In the genomic region with DNA sequence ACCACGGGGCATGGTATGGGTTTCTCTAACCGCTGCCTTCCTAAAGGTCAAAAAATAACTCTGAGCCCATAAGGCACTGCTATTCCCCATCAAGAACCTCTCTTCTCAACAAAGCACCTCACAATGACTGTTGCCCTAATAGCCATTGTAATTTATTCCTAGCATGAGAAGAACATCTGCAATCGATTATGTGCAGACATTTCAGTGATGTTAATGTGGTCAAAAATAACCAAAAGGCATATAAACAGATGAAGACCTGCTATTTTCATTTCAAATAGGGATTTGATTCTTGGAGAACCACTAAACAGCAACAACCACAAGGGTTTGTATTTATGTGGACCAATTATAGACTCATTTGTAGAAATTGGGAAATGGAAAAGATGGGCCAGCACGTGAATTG, we compare ENCODE assay signal across 26 cellular contexts.
DNase-seq lines count a peak whose midpoint lies in the region; ATAC-seq and TF ChIP-seq lines count a peak whose summit lies in the region.
"Had no signal": no experiment of that assay in that cellular context is flagged by ENCODE, and none has a peak within 500 bp of the region (broad histone marks: within the 10 kb centered on the region; RNA-seq: fewer than 3 reads in every experiment).

No MANE protein-coding gene starts in this region.

- CTCF ChIA-PET in activated CD4-positive, alpha-beta T cell treated with anti-CD3 and anti-CD28 coated beads, Interleukin-2, amount 10 ng/mL, durations not matched to agents 7 days and 5 days (lab: Charles Lee), result interaction anchor here (1.0 kb wide), 1 partner anchor 324 kb away, joined by 3 read pairs; no protein-coding TSS in a partner anchor

- H3K27ac ChIP-seq in fibroblast of lung (ENCODE audit: insufficient read depth, low read length) (no peak overlapping the region), MM.1S (ENCODE audit: low read length) (no peak overlapping the region)
- H3K27ac ChIP-seq: brain microvascular endothelial cell, psoas muscle, thoracic aorta, uterus had no signal

- no peaks in the 10 kb centered on the region for H3K9me2 ChIP-seq in MM.1S (replicated peaks; ENCODE audit: insufficient read depth, low read length)

- no peak overlapping the region for H3K4me3 ChIP-seq in fibroblast of lung (replicated peaks in 1 of 4; ENCODE audit: control extremely low read depth in 1 of 4, insufficient read depth in 1 of 4, low read depth in 3 of 4, low read length in 4 of 4)
- no peak overlapping the region for H3K4me3 ChIP-seq in MM.1S (ENCODE audit: low read length)
- H3K4me3 ChIP-seq: psoas muscle, thoracic aorta, uterus had no signal

- H2AFZ ChIP-seq in fibroblast of lung (ENCODE audit: low read length), result no peak overlapping the region
- no peak overlapping the region for H2AFZ ChIP-seq in MM.1S (ENCODE audit: low read length)

- H3K9me3 Mint-ChIP-seq in activated CD4-positive, alpha-beta T cell treated with anti-CD3 and anti-CD28 coated beads, Interleukin-2, amount 10 ng/mL, durations not matched to agents 7 days and 5 days, result no peaks in the 10 kb centered on the region
- H3K9me3 Mint-ChIP-seq: activated naive CD8-positive, alpha-beta T cell treated with anti-CD3 and anti-CD28 coated beads, Interleukin-2, amount 50 U/mL, for 24 hours; activated T-cell treated with anti-CD3 and anti-CD28 coated beads, Interleukin-2, amount 50 U/mL, for 24 hours; mesothelial cell of epicardium; naive B cell had no signal

- H3K4me2 ChIP-seq in fibroblast of lung (ENCODE audit: extremely low read depth, insufficient read depth, low read length), result no peak overlapping the region
- H3K4me2 ChIP-seq in MM.1S (ENCODE audit: low read depth, low read length), result no peak overlapping the region

- H4K20me1 ChIP-seq in fibroblast of lung (ENCODE audit: control insufficient read depth, extremely low read depth, insufficient read depth, low read length), result no peaks in the 10 kb centered on the region
- no peaks in the 10 kb centered on the region for H4K20me1 ChIP-seq in MM.1S (ENCODE audit: insufficient read depth, low read length)

- H3K9me3 ChIP-seq in fibroblast of lung (ENCODE audit: control insufficient read depth, insufficient read depth, low read depth, low read length) (no peaks in the 10 kb centered on the region), MM.1S (replicated peaks; ENCODE audit: insufficient read depth, low read length) (no peaks in the 10 kb centered on the region)
- H3K9me3 ChIP-seq: psoas muscle, thoracic aorta, uterus had no signal

- ATAC-seq in SK-N-SH treated with all-trans-retinoic acid at 6 μM for 48 hours (peak; percentile 27; the same call in 1 of the 3 replicates), sciatic nerve (peak; percentile 67), GM19395 (IDR thresholded peaks at IDR 0.05; ENCODE audit: unreplicated experiment) (no peak)
- ATAC-seq: activated naive CD8-positive, alpha-beta T cell treated with anti-CD3 and anti-CD28 coated beads, Interleukin-2, amount 50 U/mL, for 24 hours; psoas muscle had no signal

- H3F3A ChIP-seq in MM.1S (ENCODE audit: insufficient read depth, low read length), result no peaks in the 10 kb centered on the region

- H3K27ac Mint-ChIP-seq in activated CD4-positive, alpha-beta T cell treated with anti-CD3 and anti-CD28 coated beads, Interleukin-2, amount 10 ng/mL, durations not matched to agents 7 days and 5 days, result no peak overlapping the region
- H3K27ac Mint-ChIP-seq: activated naive CD8-positive, alpha-beta T cell treated with anti-CD3 and anti-CD28 coated beads, Interleukin-2, amount 50 U/mL, for 24 hours; activated T-cell treated with anti-CD3 and anti-CD28 coated beads, Interleukin-2, amount 50 U/mL, for 24 hours; B cell; H9; mesothelial cell of epicardium; naive B cell had no signal

- H3K79me2 ChIP-seq in fibroblast of lung (ENCODE audit: control insufficient read depth, insufficient read depth, low read length) (no peaks in the 10 kb centered on the region), MM.1S (ENCODE audit: low read length) (no peaks in the 10 kb centered on the region)

- H3K4me1 ChIP-seq in fibroblast of lung (ENCODE audit: control insufficient read depth, extremely low read depth, insufficient read depth, low read length) (no peaks in the 10 kb centered on the region), MM.1S (ENCODE audit: low read length) (no peaks in the 10 kb centered on the region)
- H3K4me1 ChIP-seq: psoas muscle, uterus had no signal

- H3K9ac ChIP-seq in fibroblast of lung (ENCODE audit: insufficient read depth, low read length) (no peak overlapping the region), MM.1S (ENCODE audit: low read length) (no peak overlapping the region)

- no peaks in the 10 kb centered on the region for H3K27me3 ChIP-seq in fibroblast of lung (ENCODE audit: control insufficient read depth, insufficient read depth, low read length)
- H3K27me3 ChIP-seq in MM.1S (replicated peaks; ENCODE audit: insufficient read depth, low read length), result no peaks in the 10 kb centered on the region
- H3K27me3 ChIP-seq: brain microvascular endothelial cell, uterus had no signal

- H3K36me3 ChIP-seq in fibroblast of lung (ENCODE audit: control insufficient read depth, insufficient read depth, low read length) (no peaks in the 10 kb centered on the region), MM.1S (replicated peaks; ENCODE audit: insufficient read depth, low read length) (no peaks in the 10 kb centered on the region)
- H3K36me3 ChIP-seq: brain microvascular endothelial cell, thoracic aorta, uterus had no signal

- DNase-seq in GM03348 (ENCODE audit: low spot score) (peak; percentile 19), fibroblast of lung (ENCODE audit: low read depth in 2 of 2) (peak; percentile 54 to 60), sciatic nerve (ENCODE audit: low spot score) (no peak), MM.1S (no peak), DMS153 treated with DMSO at 0.1 percent for 48 hours (lab: John Stamatoyannopoulos, UW; ENCODE audit: unreplicated experiment) (no peak)
- no peak for DNase-seq in activated CD4-positive, alpha-beta T cell treated with anti-CD3 and anti-CD28 coated beads, Interleukin-2, amount 10 ng/mL, durations not matched to agents 7 days and 5 days
- DNase-seq: activated CD4-positive, alpha-beta T cell treated with anti-CD3 and anti-CD28 coated beads for 48 hours; activated gamma-delta T cell treated with Interleukin-2 at 50 U/mL for 16 hours; activated naive CD8-positive, alpha-beta T cell treated with anti-CD3 and anti-CD28 coated beads, Interleukin-2, amount 50 U/mL, for 24 hours; activated T-cell treated with anti-CD3 and anti-CD28 coated beads, Interleukin-2, amount 50 U/mL, for 24 hours; brain microvascular endothelial cell; effector CD4-positive, alpha-beta T cell; erythroblast; glutamatergic neuron; H9; kidney; naive B cell; nucleus accumbens; psoas muscle; stimulated activated naive CD4-positive, alpha-beta T cell treated with Interleukin-2 at 50 U/mL for 16 hours; uterus had no signal

- intact Hi-C loops in sciatic nerve (cut with DNase I), result no loop called here

- POLR2A ChIA-PET in activated CD4-positive, alpha-beta T cell treated with anti-CD3 and anti-CD28 coated beads, Interleukin-2, amount 10 ng/mL, durations not matched to agents 7 days and 5 days (lab: Charles Lee), result no interaction called here

- H3K36me3 Mint-ChIP-seq in activated CD4-positive, alpha-beta T cell treated with anti-CD3 and anti-CD28 coated beads, Interleukin-2, amount 10 ng/mL, durations not matched to agents 7 days and 5 days (ENCODE audit: low read depth), result no peaks in the 10 kb centered on the region
- H3K36me3 Mint-ChIP-seq: mesothelial cell of epicardium, naive B cell had no signal

- H3K4me1 Mint-ChIP-seq in activated CD4-positive, alpha-beta T cell treated with anti-CD3 and anti-CD28 coated beads, Interleukin-2, amount 10 ng/mL, durations not matched to agents 7 days and 5 days, result no peaks in the 10 kb centered on the region
- H3K4me1 Mint-ChIP-seq: activated naive CD8-positive, alpha-beta T cell treated with anti-CD3 and anti-CD28 coated beads, Interleukin-2, amount 50 U/mL, for 24 hours; B cell; naive B cell had no signal

- TF ChIP-seq CTCF in fibroblast of lung (conservative IDR thresholded peaks at IDR 0.05 in 1 of 2, IDR thresholded peaks at IDR 0.05 in 1 of 2; ENCODE audit: low read depth in 1 of 2, low read length in 2 of 2), result no peak
- TF ChIP-seq CTCF in MM.1S (IDR thresholded peaks at IDR 0.05; ENCODE audit: low read length), result no peak

- no peaks in the 10 kb centered on the region for H3K27me3 Mint-ChIP-seq in activated CD4-positive, alpha-beta T cell treated with anti-CD3 and anti-CD28 coated beads, Interleukin-2, amount 10 ng/mL, durations not matched to agents 7 days and 5 days
- H3K27me3 Mint-ChIP-seq: activated naive CD8-positive, alpha-beta T cell treated with anti-CD3 and anti-CD28 coated beads, Interleukin-2, amount 50 U/mL, for 24 hours; activated T-cell treated with anti-CD3 and anti-CD28 coated beads, Interleukin-2, amount 50 U/mL, for 24 hours; B cell had no signal

- no peak overlapping the region for H3K4me3 Mint-ChIP-seq in activated CD4-positive, alpha-beta T cell treated with anti-CD3 and anti-CD28 coated beads, Interleukin-2, amount 10 ng/mL, durations not matched to agents 7 days and 5 days
- H3K4me3 Mint-ChIP-seq: activated naive CD8-positive, alpha-beta T cell treated with anti-CD3 and anti-CD28 coated beads, Interleukin-2, amount 50 U/mL, for 24 hours; activated T-cell treated with anti-CD3 and anti-CD28 coated beads, Interleukin-2, amount 50 U/mL, for 24 hours; B cell; H9; mesothelial cell of epicardium; naive B cell had no signal

TF ChIP-seq in SK-N-SH treated with all-trans-retinoic acid at 6 μM for 48 hours, 23 proteins besides CTCF, POLR2A, EP300 and RAD21:
- no peak for TF ChIP-seq ISL1 (CRISPR knock-in tag; IDR thresholded peaks at IDR 0.05)
TF ChIP-seq in SK-N-SH treated with all-trans-retinoic acid at 6 μM for 48 hours: peak in this region for 0.

Comparison
In these comparisons a context has a peak if more than half of its experiments do, and no peak if none do; other contexts are left out.
1. DNase-seq: peak in GM03348 (single experiment) and fibroblast of lung (2 of 2); none in sciatic nerve (single experiment), MM.1S (single experiment), DMS153 treated with DMSO at 0.1 percent for 48 hours (single experiment) and activated CD4-positive, alpha-beta T cell treated with anti-CD3 and anti-CD28 coated beads, Interleukin-2, amount 10 ng/mL, durations not matched to agents 7 days and 5 days (single experiment).